15 cellular contexts compared by ENCODE assay signal in the genomic region with DNA sequence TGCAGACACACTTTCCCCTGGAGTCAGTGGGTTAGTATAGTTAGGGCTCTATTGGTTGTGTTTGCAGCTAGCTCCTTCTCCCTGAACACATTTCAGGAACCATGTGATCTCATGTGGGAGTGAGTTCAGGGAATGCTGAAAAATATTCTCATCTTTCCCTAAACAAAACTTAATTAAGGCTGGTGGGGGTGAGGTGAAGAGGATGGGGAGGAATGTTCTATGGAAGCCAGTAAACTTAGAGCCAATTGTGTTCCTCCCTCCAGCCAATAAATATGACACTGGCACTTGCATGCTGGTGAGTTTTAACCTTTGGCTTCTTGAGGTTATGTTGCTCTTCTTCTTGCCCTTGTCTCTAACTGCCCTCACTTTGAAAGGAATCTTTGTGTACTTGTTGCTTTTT.
"Had no signal": no experiment of that assay in that cellular context is flagged by ENCODE, and none has a peak within 500 bp of the region (broad histone marks: within the 10 kb centered on the region; RNA-seq: fewer than 3 reads in every experiment).

No MANE protein-coding gene starts in this region.

- H3K4me3 ChIP-seq: lung, ovary, thyroid gland, uterus had no signal

- H3K9me3 ChIP-seq: ovary, thyroid gland, uterus had no signal

- H3K4me3 Mint-ChIP-seq: activated CD4-positive, alpha-beta memory T cell treated with anti-CD3 and anti-CD28 coated beads for 36 hours; endodermal cell; immature natural killer cell; natural killer cell treated with Interleukin-12 subunit alpha and Interleukin-12 subunit beta and Interleukin-15 and Interleukin-18, amount 100 ng/mL, for 72 hours had no signal

- H3K27ac Mint-ChIP-seq: activated CD4-positive, alpha-beta memory T cell treated with anti-CD3 and anti-CD28 coated beads for 36 hours; endodermal cell; immature natural killer cell had no signal

- H3K27me3 Mint-ChIP-seq: activated CD4-positive, alpha-beta memory T cell treated with anti-CD3 and anti-CD28 coated beads for 36 hours had no signal

- H3K36me3 ChIP-seq: ovary, thyroid gland, uterus had no signal

- DNase-seq: activated CD4-positive, alpha-beta memory T cell treated with anti-CD3 and anti-CD28 coated beads for 36 hours; activated CD4-positive, alpha-beta T cell treated with anti-CD3 and anti-CD28 coated beads for 1 hour; activated T-cell treated with anti-CD3 and anti-CD28 coated beads, Interleukin-2, amount 50 U/mL, for 48 hours; aorta; endodermal cell; erythroblast; immature natural killer cell; ovary; stimulated activated CD4-positive, alpha-beta T cell treated with anti-CD3 and anti-CD28 coated beads, Interleukin-2, amount 100 ng/mL, for 48 hours; stimulated activated CD8-positive, alpha-beta memory T cell treated with anti-CD3 and anti-CD28 coated beads, Interleukin-4, amount 100 ng/mL, for 48 hours; T-helper 2 cell; thyroid gland; uterus had no signal

- H3K9me3 Mint-ChIP-seq: activated CD4-positive, alpha-beta memory T cell treated with anti-CD3 and anti-CD28 coated beads for 36 hours; endodermal cell; natural killer cell treated with Interleukin-12 subunit alpha and Interleukin-12 subunit beta and Interleukin-15 and Interleukin-18, amount 100 ng/mL, for 72 hours had no signal

- H3K4me1 ChIP-seq: uterus had no signal

- H3K27ac ChIP-seq: ovary, uterus had no signal

- ATAC-seq: natural killer cell treated with Interleukin-12 subunit alpha and Interleukin-12 subunit beta and Interleukin-15 and Interleukin-18, amount 100 ng/mL, for 72 hours had no signal

- H3K27me3 ChIP-seq: ovary, thyroid gland, uterus had no signal
